8 cellular contexts compared by ENCODE assay signal in the genomic region with DNA sequence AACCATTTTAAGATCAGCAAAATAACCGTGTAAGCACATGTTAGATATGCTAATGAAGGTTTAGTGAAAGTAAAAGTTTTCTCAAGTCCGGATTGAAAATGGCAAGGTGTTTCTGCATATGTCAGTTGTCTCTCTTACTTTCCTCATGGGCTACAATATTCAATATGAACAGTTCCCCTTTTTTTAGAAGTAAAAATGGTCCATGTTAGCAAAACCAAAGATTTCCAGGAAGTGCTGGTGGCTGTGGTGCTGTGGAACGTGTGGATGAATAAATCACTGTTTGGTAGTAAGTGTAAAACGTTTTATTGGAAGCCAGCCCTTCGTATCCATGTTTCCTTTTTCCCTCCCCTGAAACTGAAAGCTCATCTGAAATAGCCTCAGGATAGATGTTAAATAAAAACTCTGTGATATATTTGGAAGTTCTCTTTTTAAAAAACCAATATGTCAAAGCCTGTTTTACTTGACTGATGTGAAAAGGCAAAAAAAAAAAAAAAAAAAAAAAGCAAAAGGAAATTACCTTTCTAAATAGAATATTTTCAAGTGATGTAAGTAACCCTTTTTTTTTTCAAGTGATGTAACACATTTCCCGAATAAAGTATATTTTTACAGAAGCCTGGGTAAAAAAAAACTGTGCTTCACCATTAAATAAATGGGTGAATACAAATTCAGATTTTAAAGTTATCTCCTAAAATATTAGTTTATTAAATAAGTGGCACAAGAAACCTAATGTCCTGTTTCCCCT. TPM values are rescaled to one million over a fixed set of nuclear protein-coding genes. Genes with fewer than 3 reads are reported as not detected.
DNase-seq lines count a peak whose midpoint lies in the region; ATAC-seq and TF ChIP-seq lines count a peak whose summit lies in the region.

No MANE protein-coding gene starts in this region.

- TF ChIP-seq CTCF in progenitor cell of endocrine pancreas (IDR thresholded peaks at IDR 0.05; ENCODE audit: unreplicated experiment), result no peak

- H3K27ac ChIP-seq in effector memory CD4-positive, alpha-beta T cell (ENCODE audit: insufficient read depth, low read length, poor library complexity, severe bottlenecking), result no peak overlapping the region

- H3K4me1 ChIP-seq in effector memory CD4-positive, alpha-beta T cell (ENCODE audit: control insufficient read depth, insufficient read depth, low read length, poor library complexity, severe bottlenecking), result no peaks in the 10 kb centered on the region

- no peak overlapping the region for H3K4me3 Mint-ChIP-seq in progenitor cell of endocrine pancreas (ENCODE audit: low read depth)

- peaks cover 4% of the 10 kb centered on the region for H3K9me3 Mint-ChIP-seq in progenitor cell of endocrine pancreas (ENCODE audit: low read depth)

- H3K36me3 Mint-ChIP-seq in progenitor cell of endocrine pancreas (ENCODE audit: insufficient read depth), result peaks cover 10% of the 10 kb centered on the region

- H3K4me3 ChIP-seq in effector memory CD4-positive, alpha-beta T cell (ENCODE audit: insufficient read depth, low read depth, low read length, poor library complexity, severe bottlenecking), result peak overlapping the region; percentile 7

- no peaks in the 10 kb centered on the region for H3K27me3 Mint-ChIP-seq in progenitor cell of endocrine pancreas

- ATAC-seq in GM19455 (IDR thresholded peaks at IDR 0.05; ENCODE audit: unreplicated experiment) (peak; percentile 54), HG03460 (IDR thresholded peaks at IDR 0.05; ENCODE audit: unreplicated experiment) (peak; percentile 53), sciatic nerve (peak; percentile 75)

- intact Hi-C loops in sciatic nerve (cut with DNase I), result no loop called here

- no peaks in the 10 kb centered on the region for H3K9me3 ChIP-seq in effector memory CD4-positive, alpha-beta T cell (ENCODE audit: control insufficient read depth, low read length)

- DNase-seq in effector memory CD4-positive, alpha-beta T cell, result no peak
- DNase-seq in sciatic nerve (ENCODE audit: low spot score), result no peak
- no peak for DNase-seq in cerebellar cortex (ENCODE audit: low spot score)
- no peak for DNase-seq in progenitor cell of endocrine pancreas (ENCODE audit: low spot score, unreplicated experiment)
- no peak for DNase-seq in SW480 (ENCODE audit: low spot score)
- DNase-seq in SHP77 (lab: John Stamatoyannopoulos, UW), result no peak

- H3K4me1 Mint-ChIP-seq in progenitor cell of endocrine pancreas (ENCODE audit: low read depth), result peaks cover 35% of the 10 kb centered on the region

- H3K36me3 ChIP-seq in effector memory CD4-positive, alpha-beta T cell (ENCODE audit: control insufficient read depth, insufficient read depth, low read length), result no peaks in the 10 kb centered on the region

- H3K27me3 ChIP-seq in effector memory CD4-positive, alpha-beta T cell (replicated peaks; ENCODE audit: control insufficient read depth, insufficient read depth, low read length, poor library complexity, severe bottlenecking), result no peaks in the 10 kb centered on the region

- no peak overlapping the region for H3K27ac Mint-ChIP-seq in progenitor cell of endocrine pancreas

RNA-seq across cellular contexts. Expression of gene PLEKHG1, which starts 41.9 kb away (rescaled TPM):
- 57.7 TPM for total RNA-seq in sciatic nerve
- 38.8 and 42.2 TPM in 2 replicates for total RNA-seq in progenitor cell of endocrine pancreas
